ENCODE assay signal across 19 cellular contexts in the genomic region with DNA sequence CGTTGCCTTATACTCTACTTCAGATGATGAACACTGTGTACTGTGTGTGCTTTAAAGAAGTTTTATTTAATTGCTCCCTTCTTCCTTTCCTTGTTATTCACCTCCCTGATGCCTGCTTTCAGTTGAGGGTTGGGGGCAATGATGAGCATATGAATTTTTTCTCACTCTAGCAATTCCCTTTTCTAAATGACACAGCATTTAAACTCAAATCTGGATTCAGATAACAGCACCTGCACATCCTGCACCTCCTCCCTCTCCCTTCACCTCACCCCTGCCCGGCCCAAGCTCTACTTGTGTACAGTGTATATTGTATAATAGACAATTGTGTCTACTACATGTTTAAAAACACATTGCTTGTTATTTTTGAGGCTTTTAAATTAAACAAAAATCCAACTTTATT. TPM values are rescaled to one million over a fixed set of nuclear protein-coding genes. Genes with fewer than 3 reads are reported as not detected.
"Had no signal": no experiment of that assay in that cellular context is flagged by ENCODE, and none has a peak within 500 bp of the region (broad histone marks: within the 10 kb centered on the region; RNA-seq: fewer than 3 reads in every experiment).

No MANE protein-coding gene starts in this region.

- H3K4me1 ChIP-seq: transverse colon had no signal

- DNase-seq: activated CD4-positive, alpha-beta T cell treated with anti-CD3 and anti-CD28 coated beads for 4 hours; activated CD8-positive, alpha-beta memory T cell treated with anti-CD3 and anti-CD28 coated beads for 24 hours; activated naive CD4-positive, alpha-beta T cell treated with anti-CD3 and anti-CD28 coated beads, Interleukin-2, amount 50 U/mL, for 16 hours; hypothalamus; mesendoderm; natural killer cell; stimulated activated CD4-positive, alpha-beta T cell treated with anti-CD3 and anti-CD28 coated beads, Interleukin-15, amount 100 ng/mL, for 24 hours; stimulated activated CD4-positive, alpha-beta T cell treated with anti-CD3 and anti-CD28 coated beads, Interleukin-4, amount 100 ng/mL, for 24 hours; stimulated activated naive CD4-positive, alpha-beta T cell treated with Interleukin-2 at 50 U/mL for 16 hours; substantia nigra; T-helper 9 cell; transverse colon had no signal

- H3K4me1 Mint-ChIP-seq: natural killer cell had no signal

- H3K4me3 ChIP-seq: adrenal gland, skin epidermis, transverse colon had no signal

- H3K9me3 Mint-ChIP-seq: natural killer cell had no signal

- H3K4me3 Mint-ChIP-seq: natural killer cell had no signal

- H3K27ac Mint-ChIP-seq: natural killer cell had no signal

- ATAC-seq: esophagus mucosa, natural killer cell had no signal

- H3K27me3 ChIP-seq: adrenal gland, transverse colon had no signal

- H3K9me3 ChIP-seq: adrenal gland, transverse colon had no signal

- H3K36me3 Mint-ChIP-seq: natural killer cell had no signal

RNA-seq across cellular contexts. Expression of a gene that starts 29.3 kb away (rescaled TPM):
- total RNA-seq: cardiac septum, left ventricle myocardium superior, natural killer cell, posterior vena cava, right cardiac atrium had no signal
- polyA plus RNA-seq: right cardiac atrium had no signal
